ENCODE assay signal across 27 cellular contexts in the genomic region with DNA sequence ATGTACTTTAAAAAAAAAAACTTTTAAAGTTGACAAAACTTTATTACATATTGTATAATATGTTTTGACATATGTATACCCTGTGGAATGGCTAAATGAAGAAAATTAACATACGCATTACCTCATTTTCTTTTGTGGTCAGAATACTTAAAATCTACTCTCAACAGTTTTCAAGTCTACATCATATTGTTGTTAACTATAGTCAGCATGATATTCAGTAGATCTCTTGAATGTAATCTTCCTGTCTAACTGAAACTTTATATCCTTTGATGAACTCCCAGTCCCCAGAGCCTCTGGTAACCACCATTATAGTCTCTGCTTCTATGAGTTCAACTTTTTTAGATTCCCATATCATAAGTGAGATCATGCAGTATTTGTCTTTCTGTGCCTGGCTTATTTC. TPM values are rescaled to one million over a fixed set of nuclear protein-coding genes. Genes with fewer than 3 reads are reported as not detected.
DNase-seq lines count a peak whose midpoint lies in the region; ATAC-seq, FAIRE-seq and TF ChIP-seq lines count a peak whose summit lies in the region.
"Had no signal": no experiment of that assay in that cellular context is flagged by ENCODE, and none has a peak within 500 bp of the region (broad histone marks: within the 10 kb centered on the region; RNA-seq: fewer than 3 reads in every experiment).

No MANE protein-coding gene starts in this region.

- CTCF ChIA-PET in HepG2 (lab: Yijun Ruan, JAX; ENCODE audit: low intra/inter-chr PET ratio, low total read pairs) (no interaction called here), HEK293 (lab: Yijun Ruan, JAX) (interaction anchor here (0.6 kb wide), 1 partner anchor 525 kb away, joined by 3 read pairs; no protein-coding TSS in a partner anchor)

- no peaks in the 10 kb centered on the region for H3K27me3 Mint-ChIP-seq in activated naive CD8-positive, alpha-beta T cell treated with anti-CD3 and anti-CD28 coated beads, Interleukin-2, amount 10 ng/mL, durations not matched to agents 7 days and 5 days

- in situ Hi-C loops in HepG2 (cut with HindIII; ENCODE audit: extremely low pct_ligation_motif_present, low pct_unique_long_range_greater_than_20kb), result loop anchor here (5.0 kb wide), 1 partner anchor 111 kb away; no protein-coding TSS in a partner anchor

- DNase-seq in HepG2 (ENCODE audit: low spot score) (no peak), right lobe of liver (no peak), smooth muscle cell (lab: John Stamatoyannopoulos, UW; ENCODE audit: unreplicated experiment) (no peak), pons (ENCODE audit: low spot score) (no peak), NCI-H524 treated with DMSO at 0.1 percent for 48 hours (lab: John Stamatoyannopoulos, UW) (no peak)
- no peak for DNase-seq in activated naive CD8-positive, alpha-beta T cell treated with anti-CD3 and anti-CD28 coated beads, Interleukin-2, amount 10 ng/mL, durations not matched to agents 7 days and 5 days
- DNase-seq: activated CD4-positive, alpha-beta T cell treated with anti-CD3 and anti-CD28 coated beads, Interleukin-2, amount 50 U/mL, for 4 hours; central memory CD4-positive, alpha-beta T cell; dermis blood vessel endothelial cell; EL; esophagus squamous epithelium; mammary epithelial cell; NCI-H1048; NCI-H1930; NCI-H526; NK-92 treated with Interleukin-12 subunit alpha and Interleukin-12 subunit beta, amount 100 ng/mL, for 24 hours; psoas muscle; SHP77; stimulated activated CD4-positive, alpha-beta T cell treated with anti-CD3 and anti-CD28 coated beads, Interleukin-15, amount 100 ng/mL, for 24 hours; SW 1271; testis had no signal

- H2AFZ ChIP-seq in HepG2 (ENCODE audit: low read length) (no peak overlapping the region), smooth muscle cell (ENCODE audit: low read depth) (no peak overlapping the region)

- H3K27ac Mint-ChIP-seq in activated naive CD8-positive, alpha-beta T cell treated with anti-CD3 and anti-CD28 coated beads, Interleukin-2, amount 10 ng/mL, durations not matched to agents 7 days and 5 days, result no peak overlapping the region
- H3K27ac Mint-ChIP-seq: activated naive CD4-positive, alpha-beta T cell treated with anti-CD3 and anti-CD28 coated beads, Interleukin-2, amount 50 U/mL, for 72 hours had no signal

- no peaks in the 10 kb centered on the region for H3K4me1 ChIP-seq in HepG2 (ENCODE audit: insufficient read depth, low read length)
- no peaks in the 10 kb centered on the region for H3K4me1 ChIP-seq in right lobe of liver
- no peaks in the 10 kb centered on the region for H3K4me1 ChIP-seq in HEK293 (ENCODE audit: control insufficient read depth, insufficient read depth, low read length)
- H3K4me1 ChIP-seq in smooth muscle cell (ENCODE audit: low read depth), result no peaks in the 10 kb centered on the region
- H3K4me1 ChIP-seq: esophagus squamous epithelium, psoas muscle had no signal

- 98% methylated on average over 1 of the region's 1 CpG for WGBS in HepG2 (ENCODE audit: low lambda C conversion rate)
- 93% methylated on average over 1 of the region's 1 CpG for WGBS in right lobe of liver (ENCODE audit: insufficient coverage, low coverage, low lambda C conversion rate, missing lambda C conversion rate)
- 96% methylated on average over 1 of the region's 1 CpG for WGBS in smooth muscle cell (ENCODE audit: low lambda C conversion rate)

- POLR2A ChIA-PET in HepG2 (lab: Yijun Ruan, JAX), result no interaction called here
- POLR2A ChIA-PET in HEK293 (lab: Yijun Ruan, JAX), result no interaction called here
- POLR2A ChIA-PET in activated naive CD8-positive, alpha-beta T cell treated with anti-CD3 and anti-CD28 coated beads, Interleukin-2, amount 10 ng/mL, durations not matched to agents 7 days and 5 days (lab: Charles Lee), result no interaction called here

- TF ChIP-seq RAD21 in HepG2 (CRISPR knock-in tag; IDR thresholded peaks at IDR 0.05), result no peak

- no TSS peak for BruUV-seq in HepG2 (replicated peaks; lab: Mats Ljungman, UMichigan)

- TF ChIP-seq EP300 in HepG2 (IDR thresholded peaks at IDR 0.05; ENCODE audit: low read depth in 2 of 2, low read length in 2 of 2) (no peak), HepG2 (CRISPR knock-in tag; IDR thresholded peaks at IDR 0.05; ENCODE audit: borderline replicate concordance) (no peak)

- no peak for TF ChIP-seq POLR2A in HepG2 (IDR thresholded peaks at IDR 0.05; ENCODE audit: insufficient read depth in 1 of 2, low read depth in 2 of 2, low read length in 2 of 2)
- no peak for TF ChIP-seq POLR2A in right lobe of liver (IDR thresholded peaks at IDR 0.05)

- H3K9me3 Mint-ChIP-seq in activated naive CD8-positive, alpha-beta T cell treated with anti-CD3 and anti-CD28 coated beads, Interleukin-2, amount 10 ng/mL, durations not matched to agents 7 days and 5 days, result peaks cover 2% of the 10 kb centered on the region
- H3K9me3 Mint-ChIP-seq: CD14-positive monocyte had no signal

- H3K27ac ChIP-seq in HepG2 (ENCODE audit: extremely low read length, insufficient read depth, low read length) (no peak overlapping the region), right lobe of liver (no peak overlapping the region), HEK293 (ENCODE audit: extremely low read depth, low read depth, low read length) (no peak overlapping the region), smooth muscle cell (ENCODE audit: low read depth) (peak overlapping the region; percentile 5)
- H3K27ac ChIP-seq: esophagus squamous epithelium, neutrophil, psoas muscle had no signal

- H3K27me3 ChIP-seq in HepG2 (ENCODE audit: control insufficient read depth in 1 of 2, insufficient read depth in 2 of 2, low read length in 2 of 2) (no peaks in the 10 kb centered on the region), right lobe of liver (no peaks in the 10 kb centered on the region), smooth muscle cell (ENCODE audit: low read depth) (no peaks in the 10 kb centered on the region)
- H3K27me3 ChIP-seq: esophagus squamous epithelium, neutrophil, testis had no signal

- H3K36me3 ChIP-seq in HepG2 (replicated peaks in 1 of 2; ENCODE audit: control insufficient read depth in 1 of 2, insufficient read depth in 2 of 2, low read length in 2 of 2) (peaks cover 4 to 26% of the 10 kb centered on the region in 2 experiments; a peak in 4 of 5 replicates), right lobe of liver (peaks cover 0 to 27% (median 0%) of the 10 kb centered on the region in 4 donors), HEK293 (ENCODE audit: control insufficient read depth in 2 of 2, insufficient read depth in 1 of 2, low read length in 2 of 2) (peaks cover 0 to 44% of the 10 kb centered on the region in 2 experiments; a peak in 1 of 3 replicates), smooth muscle cell (ENCODE audit: low read depth) (no peaks in the 10 kb centered on the region)

- FAIRE-seq in HepG2 (lab: Jason Lieb, UNC), result no peak
- FAIRE-seq: endometrium, frontal cortex had no signal

- H4K20me1 ChIP-seq in HepG2 (ENCODE audit: insufficient read depth, low read length), result no peaks in the 10 kb centered on the region; the same call in 1 of the 2 replicates
- H4K20me1 ChIP-seq in smooth muscle cell (ENCODE audit: low read depth), result peaks cover 12% of the 10 kb centered on the region

- peaks cover 19% of the 10 kb centered on the region for H3K4me1 Mint-ChIP-seq in activated naive CD8-positive, alpha-beta T cell treated with anti-CD3 and anti-CD28 coated beads, Interleukin-2, amount 10 ng/mL, durations not matched to agents 7 days and 5 days

- H3K9me3 ChIP-seq in HepG2 (ENCODE audit: low read length) (no peaks in the 10 kb centered on the region), right lobe of liver (no peaks in the 10 kb centered on the region), HEK293 (ENCODE audit: control insufficient read depth, insufficient read depth, low read depth, low read length) (no peaks in the 10 kb centered on the region), smooth muscle cell (replicated peaks; ENCODE audit: low read depth) (no peaks in the 10 kb centered on the region)
- H3K9me3 ChIP-seq: esophagus squamous epithelium, neutrophil, psoas muscle, testis had no signal

- intact Hi-C loops in HepG2 (cut with micrococcal nuclease; ENCODE audit: unreplicated experiment) (no loop called here), right lobe of liver (cut with DNase I) (no loop called here)

- peaks cover 42% of the 10 kb centered on the region for H3K36me3 Mint-ChIP-seq in activated naive CD8-positive, alpha-beta T cell treated with anti-CD3 and anti-CD28 coated beads, Interleukin-2, amount 10 ng/mL, durations not matched to agents 7 days and 5 days

- H3K4me3 ChIP-seq in HepG2 (replicated peaks in 1 of 3; ENCODE audit: insufficient read depth in 1 of 3, low read depth in 2 of 3, low read length in 3 of 3) (no peak overlapping the region), right lobe of liver (no peak overlapping the region), HEK293 (ENCODE audit: low read depth, low read length) (no peak overlapping the region), smooth muscle cell (no peak overlapping the region)
- H3K4me3 ChIP-seq: esophagus squamous epithelium, psoas muscle, testis had no signal

- ATAC-seq in HepG2 (no peak), right lobe of liver (no peak)
- ATAC-seq in activated naive CD8-positive, alpha-beta T cell treated with anti-CD3 and anti-CD28 coated beads, Interleukin-2, amount 10 ng/mL, durations not matched to agents 7 days and 5 days (ENCODE audit: low read depth), result peak; percentile 43
- ATAC-seq: psoas muscle had no signal

- TF ChIP-seq CTCF in HepG2 (CRISPR knock-in tag; IDR thresholded peaks at IDR 0.05) (no peak), right lobe of liver (IDR thresholded peaks at IDR 0.05) (no peak), HEK293 (tag by site-specific recombination; IDR thresholded peaks at IDR 0.05) (no peak), smooth muscle cell (IDR thresholded peaks at IDR 0.05; ENCODE audit: borderline replicate concordance, insufficient read depth, poor library complexity, severe bottlenecking) (no peak)

- no peaks in the 10 kb centered on the region for H3F3A ChIP-seq in smooth muscle cell (ENCODE audit: low read depth)

- no peak overlapping the region for H3K4me3 Mint-ChIP-seq in activated naive CD8-positive, alpha-beta T cell treated with anti-CD3 and anti-CD28 coated beads, Interleukin-2, amount 10 ng/mL, durations not matched to agents 7 days and 5 days
- H3K4me3 Mint-ChIP-seq: CD14-positive monocyte had no signal

- no peak overlapping the region for H3K4me2 ChIP-seq in HepG2 (ENCODE audit: low read depth, low read length)
- no peak overlapping the region for H3K4me2 ChIP-seq in smooth muscle cell

- H3K79me2 ChIP-seq in HepG2 (ENCODE audit: insufficient read depth, low read length), result no peaks in the 10 kb centered on the region
- peaks cover 3% of the 10 kb centered on the region for H3K79me2 ChIP-seq in smooth muscle cell (ENCODE audit: low read depth)

- H3K9ac ChIP-seq in HepG2 (ENCODE audit: insufficient read depth, low read depth, low read length) (no peak overlapping the region), smooth muscle cell (ENCODE audit: low read depth) (no peak overlapping the region)

RNA-seq across cellular contexts. Expression of gene BIRC2, which starts 39.4 kb away (rescaled TPM):
- 61.7 and 83.2 TPM in 2 replicates for total RNA-seq in HepG2 (2016; rRNA removed; fragmentation: Illumina TruSeq; extraction: Trizol)
- 25.1 and 31.7 TPM in 2 replicates for total RNA-seq in HepG2 (2016; cell fraction: cytosol; rRNA removed; fragmentation: Illumina TruSeq; extraction: Trizol; ENCODE audit: low read depth)
- 61.7 and 79.4 TPM in 2 replicates for total RNA-seq in HepG2 (2016; cell fraction: insoluble cytoplasmic fraction; rRNA removed; fragmentation: Illumina TruSeq; extraction: Trizol)
- total RNA-seq in HepG2 (2016; cell fraction: membrane; rRNA removed; fragmentation: Illumina TruSeq; extraction: Trizol), result 42.0 and 43.8 TPM in 2 replicates
- 77.0 and 77.1 TPM in 2 replicates for total RNA-seq in HepG2 (2016; cell fraction: nucleus; rRNA removed; fragmentation: Illumina TruSeq; extraction: Trizol)
- polyA plus RNA-seq in HepG2 (2011; rRNA removed), result 59.2 and 62.2 TPM in 2 replicates
- 27.3 and 42.8 TPM in 2 replicates for polyA plus RNA-seq in HepG2 (2011; cell fraction: cytosol; rRNA removed)
- 60.1 and 69.2 TPM in 2 replicates for polyA plus RNA-seq in HepG2 (2011; cell fraction: nucleus; rRNA removed)
- polyA plus RNA-seq in HepG2 (2012), result 35.9 and 38.7 TPM in 2 replicates
- polyA plus RNA-seq in HepG2 (2016; cell fraction: cytosol; fragmentation: Illumina TruSeq; extraction: Trizol; ENCODE audit: low read depth), result 7.7 and 9.4 TPM in 2 replicates
- polyA plus RNA-seq in HepG2 (2016; cell fraction: insoluble cytoplasmic fraction; fragmentation: Illumina TruSeq; extraction: Trizol; ENCODE audit: low read depth), result 58.0 and 61.2 TPM in 2 replicates
- polyA plus RNA-seq in HepG2 (2016; cell fraction: membrane; fragmentation: Illumina TruSeq; extraction: Trizol; ENCODE audit: low read depth), result 16.9 and 19.1 TPM in 2 replicates
- 60.1 and 64.2 TPM in 2 replicates for polyA plus RNA-seq in HepG2 (2016; cell fraction: nucleus; fragmentation: Illumina TruSeq; extraction: Trizol; ENCODE audit: insufficient read depth, low read depth)
- 26.8 and 53.5 TPM in 2 replicates for polyA minus RNA-seq in HepG2 (2011; rRNA and poly(A)+ RNA removed; ENCODE audit: low replicate concordance)
- polyA minus RNA-seq in HepG2 (2011; cell fraction: cytosol; rRNA and poly(A)+ RNA removed), result 26.7 and 30.0 TPM in 2 replicates
- 152 and 170 TPM in 2 replicates for polyA minus RNA-seq in HepG2 (2011; cell fraction: nucleus; rRNA and poly(A)+ RNA removed)
- 10 to 100 TPM; 20.2 to 26.6 (median 25.3) TPM for total RNA-seq in right lobe of liver
- 10 to 100 TPM; 40.6 to 41.4 TPM for total RNA-seq in activated naive CD8-positive, alpha-beta T cell treated with anti-CD3 and anti-CD28 coated beads, Interleukin-2, amount 10 ng/mL, durations not matched to agents 7 days and 5 days
- total RNA-seq in smooth muscle cell, result 170 and 174 TPM in 2 replicates
- polyA plus RNA-seq in smooth muscle cell, result 38.6 and 46.3 TPM in 2 replicates

Comparison
In these comparisons a context has a peak if more than half of its experiments do, and no peak if none do; other contexts are left out.
1. Of the 63 proteins assayed by ChIP-seq in both HepG2 and HEK293: peak only in HepG2: none; only in HEK293: ATF2; in both: none; in neither: 62.